ENCODE assay signal across 8 cellular contexts in genomic region chr12:121399391-121400331, GRCh38. TPM values are rescaled to one million over a fixed set of nuclear protein-coding genes. Genes with fewer than 3 reads are reported as not detected.
A peak's percentile ranks its signal among the peaks of the same experiment; 100 is the strongest.
DNase-seq lines count a peak whose midpoint lies in the region; ATAC-seq and TF ChIP-seq lines count a peak whose summit lies in the region.

A gene with protein sequence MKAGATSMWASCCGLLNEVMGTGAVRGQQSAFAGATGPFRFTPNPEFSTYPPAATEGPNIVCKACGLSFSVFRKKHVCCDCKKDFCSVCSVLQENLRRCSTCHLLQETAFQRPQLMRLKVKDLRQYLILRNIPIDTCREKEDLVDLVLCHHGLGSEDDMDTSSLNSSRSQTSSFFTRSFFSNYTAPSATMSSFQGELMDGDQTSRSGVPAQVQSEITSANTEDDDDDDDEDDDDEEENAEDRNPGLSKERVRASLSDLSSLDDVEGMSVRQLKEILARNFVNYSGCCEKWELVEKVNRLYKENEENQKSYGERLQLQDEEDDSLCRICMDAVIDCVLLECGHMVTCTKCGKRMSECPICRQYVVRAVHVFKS (plus strand): TSS chr12:121400118. CDS start chr12:121400213, 95 bp downstream.

- peaks cover 26% of the 10 kb centered on the region for H3K4me1 ChIP-seq in Karpas-422 (ENCODE audit: low read length)
- peaks cover 16 to 40% (median 36%) of the 10 kb centered on the region in 4 donors for H3K4me1 ChIP-seq in esophagus muscularis mucosa

- peak within 1 kb of the TSS; percentile 28; the same call in 1 of the 2 replicates for H2AFZ ChIP-seq in Karpas-422 (ENCODE audit: low read length)

- H3K36me3 ChIP-seq in Karpas-422 (ENCODE audit: insufficient read depth, low read length) (peaks cover 8% of the 10 kb centered on the region; the same call in 1 of the 2 replicates), esophagus muscularis mucosa (peaks cover 0 to 3% (median 0%) of the 10 kb centered on the region in 4 donors)

- peak; percentile 90 for TF ChIP-seq POLR2A in esophagus muscularis mucosa (IDR thresholded peaks at IDR 0.05; ENCODE audit: low read depth)

- ATAC-seq in GM21825 (IDR thresholded peaks at IDR 0.05; ENCODE audit: unreplicated experiment), result peak; percentile 93

- no peaks in the 10 kb centered on the region for H3K9me2 ChIP-seq in Karpas-422 (replicated peaks; ENCODE audit: insufficient read depth, low read length)

- 0% methylated on average over 16 of the region's 77 CpGs for WGBS in esophagus muscularis mucosa

- H3K27ac ChIP-seq in Karpas-422 (ENCODE audit: low read length) (peak within 1 kb of the TSS; percentile 56), esophagus muscularis mucosa (replicated peaks in 1 of 4) (peak within 1 kb of the TSS; percentile 93 to 97 (median 95))

- H3K4me3 ChIP-seq in Karpas-422 (ENCODE audit: low read length) (peak within 1 kb of the TSS; percentile 98), esophagus muscularis mucosa (peak within 1 kb of the TSS; percentile 86 to 93 (median 92))

- H3K79me2 ChIP-seq in Karpas-422 (ENCODE audit: low read length), result peaks cover 46% of the 10 kb centered on the region

- H3K9ac ChIP-seq in Karpas-422 (ENCODE audit: low read length), result peak within 1 kb of the TSS; percentile 95

- intact Hi-C loops in esophagus muscularis mucosa (cut with DNase I), result loop anchor here (5.0 kb wide), 1 partner anchor 47 kb away; the partner anchor contains the start of gene ANAPC5

- TF ChIP-seq EP300 in esophagus muscularis mucosa (IDR thresholded peaks at IDR 0.05), result no peak

- no peaks in the 10 kb centered on the region for H3K9me3 ChIP-seq in Karpas-422 (ENCODE audit: low read length)
- no peaks in the 10 kb centered on the region for H3K9me3 ChIP-seq in esophagus muscularis mucosa

- H3K27me3 ChIP-seq in Karpas-422 (ENCODE audit: low read length) (no peaks in the 10 kb centered on the region), esophagus muscularis mucosa (no peaks in the 10 kb centered on the region)

- peak within 1 kb of the TSS; percentile 86 for H3K4me2 ChIP-seq in Karpas-422 (ENCODE audit: low read depth, low read length, poor library complexity, severe bottlenecking)

- TF ChIP-seq CTCF in esophagus muscularis mucosa (IDR thresholded peaks at IDR 0.05), result peak in 2 of 3 experiments; percentile 5 to 10

- peak; percentile 97 for DNase-seq in DMS79 treated with DMSO at 0.1 percent for 48 hours (lab: John Stamatoyannopoulos, UW)
- peak; percentile 99 for DNase-seq in Karpas-422
- peak; percentile 99 for DNase-seq in RKO (ENCODE audit: low spot score)
- peak; percentile 97 for DNase-seq in activated T-helper 1 cell treated with Interleukin-2 at 50 U/mL for 16 hours (ENCODE audit: low read depth)
- peak; percentile 99 for DNase-seq in esophagus muscularis mucosa (ENCODE audit: extremely low spot score)
- peak; percentile 99 for DNase-seq in myocyte (ENCODE audit: low read depth)
- peak; percentile 98 for DNase-seq in stimulated activated CD8-positive, alpha-beta memory T cell treated with anti-CD3 and anti-CD28 coated beads, Interleukin-7, amount 100 ng/mL, for 48 hours (ENCODE audit: extremely low read depth in 1 of 2, low read depth in 1 of 2)

- no peaks in the 10 kb centered on the region; the same call in 1 of the 2 replicates for H4K20me1 ChIP-seq in Karpas-422 (ENCODE audit: insufficient read depth, low read depth, low read length)

RNA-seq across cellular contexts. Expression of the gene that starts here (rescaled TPM):
- total RNA-seq in Karpas-422 (2014; rRNA removed; shearing (Covaris generic); ENCODE audit: low replicate concordance), result 66.6 and 109 TPM in 2 replicates
- total RNA-seq in esophagus muscularis mucosa (10 to 100 TPM; 39.6 to 69.9 (median 46.6) TPM), myocyte (26.1 and 41.2 TPM in 2 replicates)
- polyA plus RNA-seq in myocyte (2012), result 25.3 TPM

Comparison
In these comparisons a context has a peak if more than half of its experiments do, and no peak if none do; other contexts are left out.
1. Peak in every context shown above with its lines: DNase-seq, ATAC-seq, H3K4me3 ChIP-seq and H3K27ac ChIP-seq.